In the genomic region with DNA sequence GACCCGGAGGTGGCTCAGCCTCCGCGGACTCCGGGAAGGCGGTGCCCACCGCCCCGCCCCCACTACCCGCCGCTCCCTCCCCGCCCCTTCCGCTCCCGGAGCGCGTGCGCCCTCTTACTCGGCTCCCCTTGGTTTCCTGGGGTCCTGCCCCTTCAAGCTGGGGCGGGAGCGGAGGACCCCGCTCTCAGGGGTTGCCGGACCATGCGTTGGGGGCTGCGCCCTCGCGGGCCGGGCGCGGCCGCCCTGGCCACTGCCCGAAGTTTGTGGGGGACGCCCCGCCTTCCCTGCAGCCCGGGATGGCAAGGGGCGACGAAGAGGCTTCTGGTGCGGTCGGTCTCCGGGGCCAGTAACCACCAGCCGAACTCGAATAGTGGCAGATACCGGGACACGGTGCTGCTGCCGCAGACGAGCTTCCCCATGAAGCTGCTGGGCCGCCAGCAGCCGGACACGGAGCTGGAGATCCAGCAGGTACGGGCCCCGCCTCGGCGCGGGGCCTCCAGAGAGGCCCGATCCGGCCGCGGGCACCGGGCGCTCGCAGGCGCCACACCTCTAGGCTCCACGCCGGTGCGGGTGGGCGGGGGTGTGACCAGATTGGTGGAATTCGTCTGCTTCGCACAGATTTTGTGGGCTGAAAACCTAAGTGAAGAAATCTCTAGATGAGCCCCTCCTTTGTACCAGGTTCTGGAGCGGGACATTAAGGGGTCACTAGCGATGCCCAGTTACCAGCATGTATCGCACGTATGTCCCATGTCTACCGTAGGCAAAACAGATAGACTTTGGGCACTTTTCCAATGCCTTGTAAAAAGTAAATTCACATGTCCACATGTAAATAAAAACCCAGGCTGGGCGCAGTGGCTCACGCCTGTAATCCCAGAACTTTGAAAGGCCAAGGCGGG, we compare ENCODE assay signal across 8 cellular contexts. TPM values are rescaled to one million over a fixed set of nuclear protein-coding genes. Genes with fewer than 3 reads are reported as not detected.
DNase-seq lines count a peak whose midpoint lies in the region; ATAC-seq, FAIRE-seq and TF ChIP-seq lines count a peak whose summit lies in the region.

A gene (plus strand): TSS at position 117 of the 896 bp plus-strand sequence. CDS start 85 bp downstream, at position 202.

- no peaks in the 10 kb centered on the region for H3K27me3 Mint-ChIP-seq in natural killer cell (ENCODE audit: low read depth in 2 of 2)

- intact Hi-C loops in Panc1 (cut with micrococcal nuclease; ENCODE audit: unreplicated experiment) (no loop called here), natural killer cell (cut with micrococcal nuclease) (no loop called here)

- peak within 1 kb of the TSS; percentile 34 to 58 for H3K27ac Mint-ChIP-seq in natural killer cell

- POLR2A ChIA-PET in Panc1 (lab: Charles Lee) = no interaction called here

- H3K4me3 Mint-ChIP-seq in natural killer cell = peak within 1 kb of the TSS; percentile 80

- peak; percentile 84 for DNase-seq in D721Med (ENCODE audit: insufficient read length, low spot score)
- no peak for DNase-seq in Panc1 (ENCODE audit: low read depth, low spot score)
- DNase-seq in activated T-helper 1 cell treated with Interleukin-2 at 50 U/mL for 16 hours (ENCODE audit: low read depth) = peak; percentile 90
- DNase-seq in fibroblast of lung (ENCODE audit: low read depth in 2 of 2) = peak; percentile 80 to 83
- DNase-seq in natural killer cell = peak; percentile 88
- peak; percentile 86 to 93 (median 90) for DNase-seq in stimulated activated naive CD4-positive, alpha-beta T cell (lab: John Stamatoyannopoulos, UW)

- H3K36me3 ChIP-seq in HUES48 (ENCODE audit: control insufficient read depth, insufficient read depth, low read length) (peaks cover 32% of the 10 kb centered on the region), Panc1 (ENCODE audit: control insufficient read depth, insufficient read depth, low read length) (peaks cover 16% of the 10 kb centered on the region), fibroblast of lung (ENCODE audit: control insufficient read depth, insufficient read depth, low read length) (peaks cover 2% of the 10 kb centered on the region)

- peaks cover 14% of the 10 kb centered on the region for H3K79me2 ChIP-seq in fibroblast of lung (ENCODE audit: control insufficient read depth, insufficient read depth, low read length)

- no peaks in the 10 kb centered on the region for H3K36me3 Mint-ChIP-seq in natural killer cell

- H3K27me3 ChIP-seq in HUES48 (ENCODE audit: control insufficient read depth, insufficient read depth, low read length) (no peaks in the 10 kb centered on the region), Panc1 (ENCODE audit: control insufficient read depth, insufficient read depth, low read length) (no peaks in the 10 kb centered on the region), fibroblast of lung (ENCODE audit: control insufficient read depth, insufficient read depth, low read length) (no peaks in the 10 kb centered on the region)

- H3K9me3 ChIP-seq in HUES48 (ENCODE audit: control insufficient read depth, insufficient read depth, low read length) (no peaks in the 10 kb centered on the region), Panc1 (ENCODE audit: control insufficient read depth, insufficient read depth, low read depth, low read length) (no peaks in the 10 kb centered on the region), fibroblast of lung (ENCODE audit: control insufficient read depth, insufficient read depth, low read depth, low read length) (no peaks in the 10 kb centered on the region)

- 0 out of 2 replicates have a peak, but pooled peaks cover 3% of the 10 kb centered on the region for H3K4me1 ChIP-seq in HUES48 (ENCODE audit: control insufficient read depth, insufficient read depth, low read length)
- H3K4me1 ChIP-seq in Panc1 (ENCODE audit: control insufficient read depth, insufficient read depth, low read length) = peaks cover 7% of the 10 kb centered on the region
- peaks cover 4% of the 10 kb centered on the region for H3K4me1 ChIP-seq in fibroblast of lung (ENCODE audit: control insufficient read depth, extremely low read depth, insufficient read depth, low read length)

- H4K20me1 ChIP-seq in fibroblast of lung (ENCODE audit: control insufficient read depth, extremely low read depth, insufficient read depth, low read length) = no peaks in the 10 kb centered on the region

- peak within 1 kb of the TSS; percentile 98 for H3K4me3 ChIP-seq in HUES48 (ENCODE audit: low read depth, low read length)
- peak within 1 kb of the TSS; percentile 81 to 92 for H3K4me3 ChIP-seq in Panc1 (ENCODE audit: low read depth in 2 of 2, low read length in 2 of 2)
- H3K4me3 ChIP-seq in fibroblast of lung (replicated peaks in 1 of 4; ENCODE audit: control extremely low read depth in 1 of 4, insufficient read depth in 1 of 4, low read depth in 3 of 4, low read length in 4 of 4) = peak within 1 kb of the TSS; percentile 75 to 96 (median 84)

- in situ Hi-C loops in Panc1 (cut with HindIII; ENCODE audit: low pct_unique_long_range_greater_than_20kb, low sequenced_read_pairs) = no loop called here

- FAIRE-seq in D721Med (lab: Jason Lieb, UNC) = no peak

- H3K4me1 Mint-ChIP-seq in natural killer cell = peaks cover 21% of the 10 kb centered on the region in 2 donors

- H3K9ac ChIP-seq in HUES48 (ENCODE audit: low read depth, low read length) (peak within 1 kb of the TSS; percentile 78), fibroblast of lung (ENCODE audit: insufficient read depth, low read length) (peak within 1 kb of the TSS; percentile 67)

- H3K9me3 Mint-ChIP-seq in natural killer cell = no peaks in the 10 kb centered on the region

- BruUV-seq in Panc1 (replicated peaks; lab: Mats Ljungman, UMichigan) = no TSS peak

- peak within 1 kb of the TSS; percentile 75 for H3K4me2 ChIP-seq in fibroblast of lung (ENCODE audit: extremely low read depth, insufficient read depth, low read length)

- ATAC-seq in GM21381 (IDR thresholded peaks at IDR 0.05; ENCODE audit: unreplicated experiment) (peak; percentile 66), Panc1 (peak; percentile 92), natural killer cell (peak; percentile 83 to 91 (median 85))

- TF ChIP-seq CTCF in D721Med (IDR thresholded peaks at IDR 0.05; ENCODE audit: insufficient read depth, missing control alignments) (no peak), Panc1 (IDR thresholded peaks at IDR 0.05) (no peak), fibroblast of lung (conservative IDR thresholded peaks at IDR 0.05 in 1 of 2, IDR thresholded peaks at IDR 0.05 in 1 of 2; ENCODE audit: low read depth in 1 of 2, low read length in 2 of 2) (no peak), natural killer cell (IDR thresholded peaks at IDR 0.05) (no peak)

- H3K27ac ChIP-seq in HUES48 (ENCODE audit: low read depth, low read length) = peak within 1 kb of the TSS; percentile 88
- H3K27ac ChIP-seq in Panc1 (ENCODE audit: low read length) = peak within 1 kb of the TSS; percentile 86
- H3K27ac ChIP-seq in fibroblast of lung (ENCODE audit: insufficient read depth, low read length) = peak within 1 kb of the TSS; percentile 30

- CTCF ChIA-PET in Panc1 (lab: Charles Lee) = no interaction called here

- peak within 1 kb of the TSS; percentile 82 for H2AFZ ChIP-seq in fibroblast of lung (ENCODE audit: low read length)

RNA-seq across cellular contexts. Expression of the gene that starts here (rescaled TPM):
- 106 TPM for total RNA-seq in Panc1 (2021; ENCODE audit: unreplicated experiment)
- 68.6 TPM for polyA plus RNA-seq in Panc1 (2012; ENCODE audit: insufficient read length)
- 88.9 and 99.1 TPM in 2 replicates for total RNA-seq in fibroblast of lung
- 34.1 and 37.8 TPM in 2 replicates for polyA plus RNA-seq in fibroblast of lung
- polyA plus RNA-seq in fibroblast of lung (2012) = 56.5 and 68.4 TPM in 2 replicates
- polyA minus RNA-seq in fibroblast of lung (ENCODE audit: low replicate concordance) = 56.8 and 59.4 TPM in 2 replicates
- 10 to 100 TPM; 27.5 to 35.0 (median 34.0) TPM for total RNA-seq in natural killer cell

Comparison
In these comparisons a context has a peak if more than half of its experiments do, and no peak if none do; other contexts are left out.
1. H3K27ac ChIP-seq: peak in every context shown above with its lines; median percentile 88 in HUES48; 86 in Panc1; 30 in fibroblast of lung.